21 cellular contexts compared by ENCODE assay signal in the genomic region with DNA sequence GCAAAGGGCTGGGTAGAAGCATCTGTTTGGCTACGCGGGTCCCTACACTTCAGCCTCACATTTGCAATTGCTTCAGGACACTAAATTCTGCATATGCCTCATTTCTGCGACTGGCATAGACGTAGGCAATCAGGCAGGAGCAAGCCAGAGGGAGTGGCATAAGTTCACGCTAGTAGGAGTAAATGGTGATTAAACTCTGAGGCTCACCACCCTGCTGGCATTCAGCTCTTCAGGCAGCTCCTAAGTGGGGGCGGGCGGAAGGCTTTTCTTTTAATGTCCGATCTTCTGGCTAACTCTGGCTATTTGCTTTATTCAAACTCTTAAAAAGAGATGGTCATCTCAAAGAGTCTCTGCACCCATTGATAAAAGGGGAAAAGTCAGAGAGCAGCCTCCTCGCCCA. TPM values are rescaled to one million over a fixed set of nuclear protein-coding genes. Genes with fewer than 3 reads are reported as not detected.
DNase-seq lines count a peak whose midpoint lies in the region; ATAC-seq, FAIRE-seq and TF ChIP-seq lines count a peak whose summit lies in the region.
"Had no signal": no experiment of that assay in that cellular context is flagged by ENCODE, and none has a peak within 500 bp of the region (broad histone marks: within the 10 kb centered on the region; RNA-seq: fewer than 3 reads in every experiment).

No MANE protein-coding gene starts in this region.

- no peak overlapping the region for H3K4me3 Mint-ChIP-seq in activated naive CD4-positive, alpha-beta T cell treated with anti-CD3 and anti-CD28 coated beads, Interleukin-2, amount 50 U/mL, for 24 hours
- H3K4me3 Mint-ChIP-seq in activated naive CD4-positive, alpha-beta T cell treated with anti-CD3 and anti-CD28 coated beads, Interleukin-2, amount 10 ng/mL, durations not matched to agents 7 days and 5 days, result no peak overlapping the region
- no peak overlapping the region for H3K4me3 Mint-ChIP-seq in T-helper 17 cell
- H3K4me3 Mint-ChIP-seq: CD4-positive, alpha-beta memory T cell; WTC11 had no signal

- H3K4me1 Mint-ChIP-seq in activated naive CD4-positive, alpha-beta T cell treated with anti-CD3 and anti-CD28 coated beads, Interleukin-2, amount 50 U/mL, for 24 hours, result peaks cover 86% of the 10 kb centered on the region
- H3K4me1 Mint-ChIP-seq in activated naive CD4-positive, alpha-beta T cell treated with anti-CD3 and anti-CD28 coated beads, Interleukin-2, amount 10 ng/mL, durations not matched to agents 7 days and 5 days, result peaks cover 86% of the 10 kb centered on the region
- H3K4me1 Mint-ChIP-seq in T-helper 17 cell, result peaks cover 52% of the 10 kb centered on the region

- ATAC-seq in T-helper 17 cell, result no peak
- no peak for ATAC-seq in HG02571 (IDR thresholded peaks at IDR 0.05; ENCODE audit: unreplicated experiment)
- ATAC-seq: heart right ventricle, left lobe of liver had no signal

- no peak for FAIRE-seq in GM12892 (lab: Jason Lieb, UNC)

- H3K27me3 Mint-ChIP-seq in activated naive CD4-positive, alpha-beta T cell treated with anti-CD3 and anti-CD28 coated beads, Interleukin-2, amount 50 U/mL, for 24 hours, result no peaks in the 10 kb centered on the region
- H3K27me3 Mint-ChIP-seq in activated naive CD4-positive, alpha-beta T cell treated with anti-CD3 and anti-CD28 coated beads, Interleukin-2, amount 10 ng/mL, durations not matched to agents 7 days and 5 days, result no peaks in the 10 kb centered on the region
- no peaks in the 10 kb centered on the region for H3K27me3 Mint-ChIP-seq in T-helper 17 cell
- H3K27me3 Mint-ChIP-seq: CD4-positive, alpha-beta memory T cell had no signal

- H3K9me3 ChIP-seq in T-helper 17 cell (ENCODE audit: control insufficient read depth, low read length, poor library complexity, severe bottlenecking), result no peaks in the 10 kb centered on the region
- H3K9me3 ChIP-seq: heart right ventricle, suprapubic skin, vagina had no signal

- no peak for TF ChIP-seq POLR2A in GM12892 (IDR thresholded peaks at IDR 0.05; ENCODE audit: low read depth, low read length)

- H3K9me3 Mint-ChIP-seq in activated naive CD4-positive, alpha-beta T cell treated with anti-CD3 and anti-CD28 coated beads, Interleukin-2, amount 50 U/mL, for 24 hours, result no peaks in the 10 kb centered on the region
- no peaks in the 10 kb centered on the region for H3K9me3 Mint-ChIP-seq in activated naive CD4-positive, alpha-beta T cell treated with anti-CD3 and anti-CD28 coated beads, Interleukin-2, amount 10 ng/mL, durations not matched to agents 7 days and 5 days
- H3K9me3 Mint-ChIP-seq: WTC11 had no signal

- DNase-seq in activated naive CD4-positive, alpha-beta T cell treated with anti-CD3 and anti-CD28 coated beads, Interleukin-2, amount 10 ng/mL, durations not matched to agents 7 days and 5 days, result no peak
- DNase-seq in T-helper 17 cell, result no peak
- DNase-seq in kidney glomerular epithelial cell (lab: John Stamatoyannopoulos, UW), result peak; percentile 35
- DNase-seq in GM12892 (ENCODE audit: insufficient read length), result no peak
- no peak for DNase-seq in NCI-H146 (lab: John Stamatoyannopoulos, UW)
- DNase-seq: CD4-positive, alpha-beta memory T cell; effector CD4-positive, alpha-beta T cell; foreskin fibroblast; heart right ventricle; NCI-H1048; NCI-H187; NCI-H345; NCI-H774; occipital lobe; RPMI8226 had no signal

- peaks cover 16% of the 10 kb centered on the region for H3K36me3 Mint-ChIP-seq in activated naive CD4-positive, alpha-beta T cell treated with anti-CD3 and anti-CD28 coated beads, Interleukin-2, amount 50 U/mL, for 24 hours
- peaks cover 58% of the 10 kb centered on the region for H3K36me3 Mint-ChIP-seq in activated naive CD4-positive, alpha-beta T cell treated with anti-CD3 and anti-CD28 coated beads, Interleukin-2, amount 10 ng/mL, durations not matched to agents 7 days and 5 days
- no peaks in the 10 kb centered on the region for H3K36me3 Mint-ChIP-seq in T-helper 17 cell (ENCODE audit: low read depth)
- H3K36me3 Mint-ChIP-seq: WTC11 had no signal

- CTCF ChIA-PET in activated naive CD4-positive, alpha-beta T cell treated with anti-CD3 and anti-CD28 coated beads, Interleukin-2, amount 10 ng/mL, durations not matched to agents 7 days and 5 days (lab: Charles Lee), result no interaction called here

- peak overlapping the region; percentile 90 for H3K27ac Mint-ChIP-seq in activated naive CD4-positive, alpha-beta T cell treated with anti-CD3 and anti-CD28 coated beads, Interleukin-2, amount 50 U/mL, for 24 hours
- H3K27ac Mint-ChIP-seq in activated naive CD4-positive, alpha-beta T cell treated with anti-CD3 and anti-CD28 coated beads, Interleukin-2, amount 10 ng/mL, durations not matched to agents 7 days and 5 days, result no peak overlapping the region
- H3K27ac Mint-ChIP-seq in T-helper 17 cell, result peak overlapping the region; percentile 84
- H3K27ac Mint-ChIP-seq: WTC11 had no signal

RNA-seq across cellular contexts. Expression of a gene that starts 45.3 kb away (rescaled TPM):
- 100 to 1,000 TPM in 1 of 2 donors, 10 to 100 TPM in 1; 64.7 to 135 TPM for total RNA-seq in T-helper 17 cell
- polyA plus RNA-seq in GM12892 (2012; ENCODE audit: missing spikeins), result 313 TPM
